ENCODE assay signal across 25 cellular contexts in the genomic region with DNA sequence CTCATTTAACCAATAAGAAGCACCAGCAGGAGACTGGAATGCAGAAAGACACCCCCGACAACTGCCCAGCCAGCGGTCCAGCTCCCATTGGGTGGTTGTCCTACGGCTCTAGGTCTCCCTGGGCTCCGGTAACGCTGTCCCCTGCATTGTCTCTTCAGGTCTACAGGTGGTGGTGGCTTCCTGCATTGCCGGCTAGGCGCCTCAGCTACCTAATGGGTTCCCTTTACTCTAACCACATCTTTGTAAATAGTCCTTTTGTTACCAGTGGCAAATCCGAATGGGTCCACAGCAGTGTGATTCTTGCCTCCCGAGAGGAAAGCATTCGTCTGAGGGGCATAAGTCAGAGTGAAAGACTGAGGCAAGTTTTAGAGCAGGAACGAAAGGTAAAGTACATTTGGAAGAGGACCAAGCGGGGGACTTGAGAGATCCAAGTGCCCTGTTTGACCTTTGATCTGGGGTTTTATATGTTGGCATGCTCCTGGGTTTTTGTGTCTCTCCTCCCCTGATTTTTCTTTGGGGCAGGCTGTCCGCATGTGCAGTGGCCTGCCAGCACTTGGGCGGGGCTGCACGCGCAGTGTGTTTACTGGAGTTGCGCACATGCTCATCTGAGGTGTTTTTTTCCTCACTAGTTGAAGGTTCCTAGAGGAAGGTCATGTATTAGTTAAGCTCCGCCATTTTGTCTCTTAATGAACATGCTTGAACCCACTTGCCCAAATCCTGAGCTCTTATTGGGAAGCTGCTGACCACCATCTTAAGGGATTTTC. TPM values are rescaled to one million over a fixed set of nuclear protein-coding genes. Genes with fewer than 3 reads are reported as not detected.
DNase-seq lines count a peak whose midpoint lies in the region; ATAC-seq, FAIRE-seq and TF ChIP-seq lines count a peak whose summit lies in the region.
"Had no signal": no experiment of that assay in that cellular context is flagged by ENCODE, and none has a peak within 500 bp of the region (broad histone marks: within the 10 kb centered on the region; RNA-seq: fewer than 3 reads in every experiment).

No MANE protein-coding gene starts in this region.

- no peaks in the 10 kb centered on the region for H3K79me2 ChIP-seq in K562 (ENCODE audit: control insufficient read depth, insufficient read depth, low read length)

- H3K9ac ChIP-seq in K562 (ENCODE audit: insufficient read depth in 1 of 2, low read depth in 2 of 2, low read length in 2 of 2): no peak overlapping the region; a peak in 1 of 4 replicates
- H3K9ac ChIP-seq: GM23248 had no signal

- POLR2A ChIA-PET in K562 (lab: Yijun Ruan, JAX): interaction anchor here (0.8 kb wide), 1 partner anchor 13 kb away, joined by 3 read pairs; no protein-coding TSS in a partner anchor

- in situ Hi-C loops in K562 (cut with MboI): no loop called here

- BruUV-seq in K562 (replicated peaks; lab: Mats Ljungman, UMichigan): no TSS peak

- no peak overlapping the region for H3K4me3 ChIP-seq in K562
- H3K4me3 ChIP-seq: GM23248 had no signal

- H3K27ac ChIP-seq in K562 (ENCODE audit: extremely low read depth, low read depth, low read length): no peak overlapping the region
- H3K27ac ChIP-seq: GM23248 had no signal

- no peak for DNase-seq in K562 (ENCODE audit: extremely low read depth in 1 of 4, low spot score in 3 of 4)
- DNase-seq in left lobe of liver (ENCODE audit: low spot score): peak; percentile 69
- DNase-seq in mesenteric fat pad (ENCODE audit: low spot score): peak; percentile 74
- DNase-seq in urothelium cell line (ENCODE audit: low spot score): no peak
- DNase-seq in NOMO-1 treated with DMSO at 0.1 percent for 48 hours (lab: John Stamatoyannopoulos, UW; ENCODE audit: unreplicated experiment): no peak
- DNase-seq in NCI-H187 treated with DMSO at 0.1 percent for 48 hours (lab: John Stamatoyannopoulos, UW): no peak
- no peak for DNase-seq in AML-193 (lab: John Stamatoyannopoulos, UW)
- DNase-seq: BE2C; C1 segment of cervical spinal cord; CD4-positive, CD25-positive, alpha-beta regulatory T cell; CD8-positive, alpha-beta memory T cell; COR-L47; DMS 273 treated with DMSO at 0.1 percent for 48 hours; DMS53; DND-41; EL; GM23248; HCEC 1CT; HFFc6 had no signal

- no peaks in the 10 kb centered on the region for H3K9me3 ChIP-seq in K562 (replicated peaks; ENCODE audit: control insufficient read depth, insufficient read depth, low read depth, low read length)
- H3K9me3 ChIP-seq: BE2C had no signal

- no peak for TF ChIP-seq RAD21 in K562 (CRISPR knock-in tag; conservative IDR thresholded peaks at IDR 0.05 in 1 of 2, IDR thresholded peaks at IDR 0.05 in 1 of 2)

- 4% methylated on average over 18 of the region's 18 CpGs for WGBS in K562 (ENCODE audit: insufficient coverage, low coverage, missing lambda C conversion rate)

- TF ChIP-seq POLR2A in K562 (conservative IDR thresholded peaks at IDR 0.05): no peak

- ATAC-seq in K562 (no peak), left lobe of liver (peak; percentile 74)

- FAIRE-seq in K562 (lab: Jason Lieb, UNC) (no peak), urothelium cell line (lab: Jason Lieb, UNC) (peak; percentile 23)
- FAIRE-seq: G401.6, GM12891, GM19239, H54 had no signal

- TF ChIP-seq EP300 in K562 (IDR thresholded peaks at IDR 0.05; ENCODE audit: low read length): no peak

- no peak for TF ChIP-seq CTCF in K562 (IDR thresholded peaks at IDR 0.05 in 2 of 3, conservative IDR thresholded peaks at IDR 0.05 in 1 of 3; ENCODE audit: insufficient read depth in 2 of 3, low read depth in 1 of 3, low read length in 3 of 3)

- no peaks in the 10 kb centered on the region for H3K4me1 ChIP-seq in K562 (replicated peaks in 1 of 2; ENCODE audit: control insufficient read depth in 2 of 2, insufficient read depth in 2 of 2, low read length in 2 of 2)
- H3K4me1 ChIP-seq: BE2C had no signal

- CTCF ChIA-PET in K562 (lab: Yijun Ruan, JAX; ENCODE audit: low intra/inter-chr PET ratio): no interaction called here

- H4K20me1 ChIP-seq in K562 (replicated peaks; ENCODE audit: control insufficient read depth, insufficient read depth, low read length): no peaks in the 10 kb centered on the region

- no peaks in the 10 kb centered on the region for H3K9me1 ChIP-seq in K562 (ENCODE audit: control insufficient read depth, insufficient read depth, low read length)

- H2AFZ ChIP-seq in K562 (ENCODE audit: low read depth, low read length): 0 out of 2 replicates have a peak overlapping the region, but pooled peaks have one; percentile 40
- H2AFZ ChIP-seq: GM23248 had no signal

- no peaks in the 10 kb centered on the region for H3K36me3 ChIP-seq in K562 (ENCODE audit: control insufficient read depth, insufficient read depth, low read length)
- H3K36me3 ChIP-seq: BE2C had no signal

- no peak overlapping the region for H3K4me2 ChIP-seq in K562 (ENCODE audit: insufficient read depth, low read length)

- H3K27me3 ChIP-seq in K562 (ENCODE audit: control insufficient read depth in 2 of 2, insufficient read depth in 2 of 2, low read length in 2 of 2): peaks cover 38 to 44% of the 10 kb centered on the region in 2 experiments
- H3K27me3 ChIP-seq: BE2C had no signal

- intact Hi-C loops in K562 (cut with micrococcal nuclease): no loop called here

TF ChIP-seq in K562, 482 proteins besides CTCF, POLR2A, EP300 and RAD21 (continues in another document):
- peak; percentile 82 for TF ChIP-seq ZNF134 (CRISPR knock-in tag; conservative IDR thresholded peaks at IDR 0.05)

RNA-seq across cellular contexts. Expression of gene FABP1, which starts 11.0 kb away (rescaled TPM):
- not detected in 2 replicates for total RNA-seq in K562 (2011; cell fraction: chromatin; rRNA removed; ENCODE audit: low replicate concordance)
- total RNA-seq in K562 (2011; cell fraction: nucleolus; rRNA removed): not detected in 2 replicates
- total RNA-seq in K562 (2011; cell fraction: nucleoplasm; rRNA removed): not detected in 2 replicates
- total RNA-seq in K562 (2014; rRNA removed) (not detected in 2 replicates), K562 (2014; rRNA removed; fragmentation: Illumina TruSeq; extraction: Trizol) (not detected in 2 replicates), K562 (2015; rRNA removed; fragmentation: Illumina TruSeq; extraction: Trizol) (not detected in 2 replicates), K562 (2021) (0.64 and 0.98 TPM in 2 replicates), left lobe of liver (351 TPM), mesenteric fat pad (6.9 TPM)
- polyA plus RNA-seq in K562 (2011; rRNA removed) (not detected in 2 replicates), K562 (2014; fragmentation: Illumina TruSeq; extraction: Trizol) (not detected in 2 replicates), K562 (2014; fragmentation: Nextera tagmentation; extraction: Ambion mirVana) (not detected), K562 (2014; rRNA removed) (not detected in 2 replicates)
- not detected in 2 replicates for polyA plus RNA-seq in K562 (2011; cell fraction: cytosol; rRNA removed)
- not detected in 2 replicates for polyA plus RNA-seq in K562 (2011; cell fraction: nucleus; rRNA removed)
- polyA plus RNA-seq in K562 (2012): not detected in 2 replicates
- not detected in 2 replicates for polyA minus RNA-seq in K562 (2011; rRNA and poly(A)+ RNA removed)
- polyA minus RNA-seq in K562 (2011; cell fraction: cytosol; rRNA and poly(A)+ RNA removed): not detected in 2 replicates
- polyA minus RNA-seq in K562 (2011; cell fraction: nucleus; rRNA and poly(A)+ RNA removed): not detected in 2 replicates
- total RNA-seq: A172; CD4-positive, CD25-positive, alpha-beta regulatory T cell; CD8-positive, alpha-beta memory T cell; GM23248; HFFc6; HT-29 had no signal
- polyA plus RNA-seq: CD4-positive, CD25-positive, alpha-beta regulatory T cell; CD8-positive, alpha-beta memory T cell; GM23248 had no signal

RNA-seq across cellular contexts. Expression of gene SMYD1, which starts 49.2 kb away (rescaled TPM):
- not detected in 2 replicates for total RNA-seq in K562 (2011; cell fraction: chromatin; rRNA removed; ENCODE audit: low replicate concordance)
- total RNA-seq in K562 (2011; cell fraction: nucleolus; rRNA removed): not detected in 2 replicates
- total RNA-seq in K562 (2011; cell fraction: nucleoplasm; rRNA removed): not detected in 2 replicates
- total RNA-seq in K562 (2014; rRNA removed) (not detected in 2 replicates), K562 (2014; rRNA removed; fragmentation: Illumina TruSeq; extraction: Trizol) (not detected in 2 replicates), K562 (2015; rRNA removed; fragmentation: Illumina TruSeq; extraction: Trizol) (not detected in 2 replicates), K562 (2021) (not detected in 2 replicates), left lobe of liver (not detected), mesenteric fat pad (not detected)
- polyA plus RNA-seq in K562 (2011; rRNA removed) (not detected in 2 replicates), K562 (2014; fragmentation: Illumina TruSeq; extraction: Trizol) (not detected in 2 replicates), K562 (2014; fragmentation: Nextera tagmentation; extraction: Ambion mirVana) (not detected), K562 (2014; rRNA removed) (not detected in 2 replicates)
- not detected in 2 replicates for polyA plus RNA-seq in K562 (2011; cell fraction: cytosol; rRNA removed)
- not detected in 2 replicates for polyA plus RNA-seq in K562 (2011; cell fraction: nucleus; rRNA removed)
- not detected in 2 replicates for polyA plus RNA-seq in K562 (2012)
- polyA minus RNA-seq in K562 (2011; rRNA and poly(A)+ RNA removed): not detected in 2 replicates
- polyA minus RNA-seq in K562 (2011; cell fraction: cytosol; rRNA and poly(A)+ RNA removed): not detected in 2 replicates
- polyA minus RNA-seq in K562 (2011; cell fraction: nucleus; rRNA and poly(A)+ RNA removed): not detected in 2 replicates
- total RNA-seq: A172; CD4-positive, CD25-positive, alpha-beta regulatory T cell; CD8-positive, alpha-beta memory T cell; GM23248; HFFc6; HT-29 had no signal
- polyA plus RNA-seq: CD4-positive, CD25-positive, alpha-beta regulatory T cell; CD8-positive, alpha-beta memory T cell; GM23248 had no signal

RNA-seq across cellular contexts. Expression of gene THNSL2, which starts 53.3 kb away (rescaled TPM):
- total RNA-seq in K562 (2011; cell fraction: chromatin; rRNA removed; ENCODE audit: low replicate concordance): not detected in 2 replicates
- total RNA-seq in K562 (2011; cell fraction: nucleolus; rRNA removed): not detected in 2 replicates
- not detected in 2 replicates for total RNA-seq in K562 (2011; cell fraction: nucleoplasm; rRNA removed)
- total RNA-seq in K562 (2014; rRNA removed) (not detected in 2 replicates), K562 (2014; rRNA removed; fragmentation: Illumina TruSeq; extraction: Trizol) (not detected in 2 replicates), K562 (2015; rRNA removed; fragmentation: Illumina TruSeq; extraction: Trizol) (not detected in 2 replicates), K562 (2021) (0.54 TPM in 1 of 2 replicates, not detected in the other), left lobe of liver (58.6 TPM), mesenteric fat pad (21.1 TPM)
- polyA plus RNA-seq in K562 (2011; rRNA removed) (not detected in 2 replicates), K562 (2014; fragmentation: Illumina TruSeq; extraction: Trizol) (not detected in 2 replicates), K562 (2014; fragmentation: Nextera tagmentation; extraction: Ambion mirVana) (not detected), K562 (2014; rRNA removed) (not detected in 2 replicates)
- not detected in 2 replicates for polyA plus RNA-seq in K562 (2011; cell fraction: cytosol; rRNA removed)
- polyA plus RNA-seq in K562 (2011; cell fraction: nucleus; rRNA removed): not detected in 2 replicates
- polyA plus RNA-seq in K562 (2012): not detected in 2 replicates
- polyA minus RNA-seq in K562 (2011; rRNA and poly(A)+ RNA removed): not detected in 2 replicates
- polyA minus RNA-seq in K562 (2011; cell fraction: cytosol; rRNA and poly(A)+ RNA removed): not detected in 2 replicates
- polyA minus RNA-seq in K562 (2011; cell fraction: nucleus; rRNA and poly(A)+ RNA removed): not detected in 2 replicates
- total RNA-seq: HFFc6 had no signal
- polyA plus RNA-seq: CD8-positive, alpha-beta memory T cell had no signal

Comparison
In these comparisons a context has a peak if more than half of its experiments do, and no peak if none do; other contexts are left out.
1. DNase-seq: peak in left lobe of liver (single experiment) and mesenteric fat pad (single experiment); none in K562 (0 of 4), urothelium cell line (single experiment), NOMO-1 treated with DMSO at 0.1 percent for 48 hours (single experiment), NCI-H187 treated with DMSO at 0.1 percent for 48 hours (single experiment) and AML-193 (0 of 2).
2. RNA of gene FABP1, which starts 11.0 kb away (total RNA-seq): 351 TPM in left lobe of liver (single experiment); 6.9 TPM in mesenteric fat pad (single experiment) and 0.64 to 0.98 TPM in K562; every median in the first group is over 10 times any median in the second.
3. RNA of gene THNSL2, which starts 53.3 kb away (total RNA-seq): 58.6 TPM in left lobe of liver (single experiment) and 21.1 TPM in mesenteric fat pad (single experiment); 0.54 TPM in K562; every median in the first group is over 10 times any median in the second.